In genomic region chr6:137900815-137901214, GRCh38 we compare ENCODE assay signal across 20 cellular contexts. TPM values are rescaled to one million over a fixed set of nuclear protein-coding genes. Genes with fewer than 3 reads are reported as not detected.
DNase-seq lines count a peak whose midpoint lies in the region; ATAC-seq, FAIRE-seq and TF ChIP-seq lines count a peak whose summit lies in the region.
"Had no signal": no experiment of that assay in that cellular context is flagged by ENCODE, and none has a peak within 500 bp of the region (broad histone marks: within the 10 kb centered on the region; RNA-seq: fewer than 3 reads in every experiment).

No MANE protein-coding gene starts in this region.

- no peak for TF ChIP-seq EP300 in K562 (IDR thresholded peaks at IDR 0.05; ENCODE audit: low read length)

- in situ Hi-C loops in K562 (cut with MboI): no loop called here

- H3K9ac ChIP-seq in K562 (ENCODE audit: insufficient read depth in 1 of 2, low read depth in 2 of 2, low read length in 2 of 2): no peak overlapping the region

- no peak overlapping the region for H3K27ac Mint-ChIP-seq in naive thymus-derived CD4-positive, alpha-beta T cell
- H3K27ac Mint-ChIP-seq: CD4-positive, CD25-positive, alpha-beta regulatory T cell; HFFc6; IgD-negative memory B cell had no signal

- no peak overlapping the region for H3K4me3 ChIP-seq in K562
- H3K4me3 ChIP-seq in naive thymus-derived CD4-positive, alpha-beta T cell (ENCODE audit: low read length): no peak overlapping the region

- H3K4me2 ChIP-seq in K562 (ENCODE audit: insufficient read depth, low read length): no peak overlapping the region

- H4K20me1 ChIP-seq in K562 (replicated peaks; ENCODE audit: control insufficient read depth, insufficient read depth, low read length): no peaks in the 10 kb centered on the region

- no peak for FAIRE-seq in K562 (lab: Jason Lieb, UNC)
- FAIRE-seq: D721Med, GM18507, HTR-8/SVneo had no signal

- no peaks in the 10 kb centered on the region for H3K36me3 ChIP-seq in K562 (ENCODE audit: control insufficient read depth, insufficient read depth, low read length)
- H3K36me3 ChIP-seq in naive thymus-derived CD4-positive, alpha-beta T cell (ENCODE audit: control insufficient read depth in 2 of 3, insufficient read depth in 3 of 3, low read length in 3 of 3): no peaks in the 10 kb centered on the region
- H3K36me3 ChIP-seq: BE2C had no signal

- no peak overlapping the region for H2AFZ ChIP-seq in K562 (ENCODE audit: low read depth, low read length)

- intact Hi-C loops in K562 (cut with micrococcal nuclease) (no loop called here), cardiac septum (cut with DNase I) (no loop called here)
- intact Hi-C loops in naive thymus-derived CD4-positive, alpha-beta T cell (cut with micrococcal nuclease): no loop called here

- H3K9me3 Mint-ChIP-seq in naive thymus-derived CD4-positive, alpha-beta T cell: peaks cover 0 to 2% (median 0%) of the 10 kb centered on the region in 11 donors
- H3K9me3 Mint-ChIP-seq: HFFc6 had no signal

- TF ChIP-seq RAD21 in K562 (CRISPR knock-in tag; conservative IDR thresholded peaks at IDR 0.05 in 1 of 2, IDR thresholded peaks at IDR 0.05 in 1 of 2): no peak

- no peaks in the 10 kb centered on the region for H3K9me3 ChIP-seq in K562 (replicated peaks; ENCODE audit: control insufficient read depth, insufficient read depth, low read depth, low read length)
- H3K9me3 ChIP-seq in naive thymus-derived CD4-positive, alpha-beta T cell (ENCODE audit: control insufficient read depth in 2 of 3, low read length in 3 of 3): no peaks in the 10 kb centered on the region
- H3K9me3 ChIP-seq: BE2C, Caco-2 had no signal

- no peaks in the 10 kb centered on the region for H3K79me2 ChIP-seq in K562 (ENCODE audit: control insufficient read depth, insufficient read depth, low read length)

- H3K9me1 ChIP-seq in K562 (ENCODE audit: control insufficient read depth, insufficient read depth, low read length): no peaks in the 10 kb centered on the region

- WGBS in K562 (ENCODE audit: insufficient coverage, low coverage, missing lambda C conversion rate): 38% methylated on average over 2 of the region's 2 CpGs

- H3K4me1 Mint-ChIP-seq in naive thymus-derived CD4-positive, alpha-beta T cell: peaks cover 4 to 25% (median 13%) of the 10 kb centered on the region in 7 donors

- no peak for TF ChIP-seq POLR2A in K562 (conservative IDR thresholded peaks at IDR 0.05)

- DNase-seq in EH (ENCODE audit: low read depth): peak; percentile 81
- peak; percentile 72 for DNase-seq in NCI-H226
- DNase-seq in K562 (ENCODE audit: extremely low read depth in 1 of 4, low spot score in 3 of 4): no peak
- DNase-seq in left kidney (ENCODE audit: low read depth, low spot score): peak; percentile 29
- no peak for DNase-seq in cardiac septum (ENCODE audit: low spot score)
- no peak for DNase-seq in stimulated activated CD4-positive, alpha-beta T cell treated with anti-CD3 and anti-CD28 coated beads, Interleukin-4, amount 100 ng/mL, for 24 hours
- DNase-seq in naive thymus-derived CD4-positive, alpha-beta T cell: no peak
- DNase-seq: BE2C; C1 segment of cervical spinal cord; Caco-2; CD4-positive, CD25-positive, alpha-beta regulatory T cell; GDM1; GOT3; H7; HFFc6 had no signal

- H3K36me3 Mint-ChIP-seq in naive thymus-derived CD4-positive, alpha-beta T cell: peaks cover 0 to 6% (median 0%) of the 10 kb centered on the region in 5 donors
- H3K36me3 Mint-ChIP-seq: CD4-positive, CD25-positive, alpha-beta regulatory T cell had no signal

- BruUV-seq in K562 (replicated peaks; lab: Mats Ljungman, UMichigan): no TSS peak

- POLR2A ChIA-PET in K562 (lab: Yijun Ruan, JAX): interaction anchor here (0.8 to 3.0 kb wide), 6 partner anchors 10 to 19 kb away, joined by 3 to 16 read pairs (median 5); no protein-coding TSS in a partner anchor
- POLR2A ChIA-PET in naive thymus-derived CD4-positive, alpha-beta T cell (lab: Charles Lee): no interaction called here

- ATAC-seq in K562: no peak
- ATAC-seq in naive thymus-derived CD4-positive, alpha-beta T cell: no peak
- ATAC-seq: HCT116 had no signal

- no peaks in the 10 kb centered on the region for H3K27me3 Mint-ChIP-seq in naive thymus-derived CD4-positive, alpha-beta T cell
- H3K27me3 Mint-ChIP-seq: CD4-positive, CD25-positive, alpha-beta regulatory T cell; IgD-negative memory B cell had no signal

- H3K4me1 ChIP-seq in K562 (replicated peaks in 1 of 2; ENCODE audit: control insufficient read depth in 2 of 2, insufficient read depth in 2 of 2, low read length in 2 of 2): peaks cover 11 to 51% of the 10 kb centered on the region in 2 experiments
- peaks cover 4 to 6% of the 10 kb centered on the region in 2 donors for H3K4me1 ChIP-seq in naive thymus-derived CD4-positive, alpha-beta T cell (ENCODE audit: control insufficient read depth in 2 of 2, insufficient read depth in 2 of 2, low read length in 2 of 2)
- H3K4me1 ChIP-seq: BE2C had no signal

- no peaks in the 10 kb centered on the region for H3K27me3 ChIP-seq in K562 (ENCODE audit: control insufficient read depth in 2 of 2, insufficient read depth in 2 of 2, low read length in 2 of 2)
- H3K27me3 ChIP-seq in naive thymus-derived CD4-positive, alpha-beta T cell (ENCODE audit: control insufficient read depth in 2 of 2, insufficient read depth in 2 of 2, low read length in 2 of 2): no peaks in the 10 kb centered on the region
- H3K27me3 ChIP-seq: BE2C had no signal

- no peak overlapping the region for H3K27ac ChIP-seq in K562 (ENCODE audit: extremely low read depth, low read depth, low read length)
- H3K27ac ChIP-seq in naive thymus-derived CD4-positive, alpha-beta T cell (ENCODE audit: low read depth, low read length): no peak overlapping the region

- CTCF ChIA-PET in K562 (lab: Yijun Ruan, JAX; ENCODE audit: low intra/inter-chr PET ratio): no interaction called here
- CTCF ChIA-PET in naive thymus-derived CD4-positive, alpha-beta T cell (lab: Charles Lee): interaction anchor here (0.6 to 1.7 kb wide), 3 partner anchors 11 to 45 kb away, joined by 3 to 5 read pairs (median 4); no protein-coding TSS in a partner anchor

- H3K4me3 Mint-ChIP-seq in naive thymus-derived CD4-positive, alpha-beta T cell: no peak overlapping the region
- H3K4me3 Mint-ChIP-seq: CD4-positive, CD25-positive, alpha-beta regulatory T cell; HFFc6; IgD-negative memory B cell had no signal

- no peak for TF ChIP-seq CTCF in K562 (IDR thresholded peaks at IDR 0.05 in 2 of 3, conservative IDR thresholded peaks at IDR 0.05 in 1 of 3; ENCODE audit: insufficient read depth in 2 of 3, low read depth in 1 of 3, low read length in 3 of 3)

TF ChIP-seq in K562, 482 proteins besides CTCF, POLR2A, EP300 and RAD21:
- TF ChIP-seq ZBTB43 (CRISPR knock-in tag; IDR thresholded peaks at IDR 0.05): no peak
- no peak for TF ChIP-seq PBX2 (CRISPR knock-in tag; IDR thresholded peaks at IDR 0.05; ENCODE audit: low read depth)
- TF ChIP-seq PBX2 (tag; conservative IDR thresholded peaks at IDR 0.05; ENCODE audit: low read depth): peak; percentile 56

RNA-seq across cellular contexts. Expression of gene TNFAIP3, which starts 33.8 kb away (rescaled TPM):
- total RNA-seq in K562 (2011; cell fraction: chromatin; rRNA removed; ENCODE audit: low replicate concordance): 14.3 and 18.6 TPM in 2 replicates
- total RNA-seq in K562 (2011; cell fraction: nucleolus; rRNA removed): 8.0 and 9.1 TPM in 2 replicates
- 10.2 and 11.3 TPM in 2 replicates for total RNA-seq in K562 (2011; cell fraction: nucleoplasm; rRNA removed)
- 5.9 and 6.2 TPM in 2 replicates for total RNA-seq in K562 (2014; rRNA removed)
- total RNA-seq in K562 (2014; rRNA removed; fragmentation: Illumina TruSeq; extraction: Trizol): 6.5 and 6.9 TPM in 2 replicates
- 4.6 TPM in 2 replicates for total RNA-seq in K562 (2015; rRNA removed; fragmentation: Illumina TruSeq; extraction: Trizol)
- 12.5 and 17.0 TPM in 2 replicates for total RNA-seq in K562 (2021)
- 6.4 and 11.8 TPM in 2 replicates for polyA plus RNA-seq in K562 (2011; rRNA removed)
- 2.5 and 5.0 TPM in 2 replicates for polyA plus RNA-seq in K562 (2011; cell fraction: cytosol; rRNA removed)
- 21.1 and 33.6 TPM in 2 replicates for polyA plus RNA-seq in K562 (2011; cell fraction: nucleus; rRNA removed)
- 5.7 and 26.6 TPM in 2 replicates for polyA plus RNA-seq in K562 (2012)
- 9.8 and 11.5 TPM in 2 replicates for polyA plus RNA-seq in K562 (2014; fragmentation: Illumina TruSeq; extraction: Trizol)
- polyA plus RNA-seq in K562 (2014; fragmentation: Nextera tagmentation; extraction: Ambion mirVana): 1 to 10 TPM in 1 of 2 experiments, under 1 TPM in 1; 0.79 to 1.3 TPM
- 9.2 and 9.5 TPM in 2 replicates for polyA plus RNA-seq in K562 (2014; rRNA removed)
- polyA minus RNA-seq in K562 (2011; rRNA and poly(A)+ RNA removed): 5.4 and 11.3 TPM in 2 replicates
- polyA minus RNA-seq in K562 (2011; cell fraction: cytosol; rRNA and poly(A)+ RNA removed): 2.9 and 4.6 TPM in 2 replicates
- 6.7 and 20.5 TPM in 2 replicates for polyA minus RNA-seq in K562 (2011; cell fraction: nucleus; rRNA and poly(A)+ RNA removed)
- 7.9 TPM for total RNA-seq in cardiac septum
- 1,000 to 10,000 TPM in 2 of 5 experiments, 100 to 1,000 TPM in 3; 135 to 2,915 (median 141) TPM for total RNA-seq in naive thymus-derived CD4-positive, alpha-beta T cell
- 10 to 100 TPM; 66.6 to 90.5 TPM for polyA plus RNA-seq in naive thymus-derived CD4-positive, alpha-beta T cell

Comparison
In these comparisons a context has a peak if more than half of its experiments do, and no peak if none do; other contexts are left out.
1. DNase-seq: peak in EH (single experiment), NCI-H226 (single experiment) and left kidney (single experiment); none in K562 (0 of 4), cardiac septum (single experiment), stimulated activated CD4-positive, alpha-beta T cell treated with anti-CD3 and anti-CD28 coated beads, Interleukin-4, amount 100 ng/mL, for 24 hours (single experiment) and naive thymus-derived CD4-positive, alpha-beta T cell (0 of 9).
2. RNA of gene TNFAIP3, which starts 33.8 kb away (total RNA-seq): 135 to 2,915 TPM in naive thymus-derived CD4-positive, alpha-beta T cell; 7.9 TPM in cardiac septum (single experiment) and 4.6 to 18.6 TPM in K562; every median in the first group is over 4 times any median in the second.